In the genomic region with DNA sequence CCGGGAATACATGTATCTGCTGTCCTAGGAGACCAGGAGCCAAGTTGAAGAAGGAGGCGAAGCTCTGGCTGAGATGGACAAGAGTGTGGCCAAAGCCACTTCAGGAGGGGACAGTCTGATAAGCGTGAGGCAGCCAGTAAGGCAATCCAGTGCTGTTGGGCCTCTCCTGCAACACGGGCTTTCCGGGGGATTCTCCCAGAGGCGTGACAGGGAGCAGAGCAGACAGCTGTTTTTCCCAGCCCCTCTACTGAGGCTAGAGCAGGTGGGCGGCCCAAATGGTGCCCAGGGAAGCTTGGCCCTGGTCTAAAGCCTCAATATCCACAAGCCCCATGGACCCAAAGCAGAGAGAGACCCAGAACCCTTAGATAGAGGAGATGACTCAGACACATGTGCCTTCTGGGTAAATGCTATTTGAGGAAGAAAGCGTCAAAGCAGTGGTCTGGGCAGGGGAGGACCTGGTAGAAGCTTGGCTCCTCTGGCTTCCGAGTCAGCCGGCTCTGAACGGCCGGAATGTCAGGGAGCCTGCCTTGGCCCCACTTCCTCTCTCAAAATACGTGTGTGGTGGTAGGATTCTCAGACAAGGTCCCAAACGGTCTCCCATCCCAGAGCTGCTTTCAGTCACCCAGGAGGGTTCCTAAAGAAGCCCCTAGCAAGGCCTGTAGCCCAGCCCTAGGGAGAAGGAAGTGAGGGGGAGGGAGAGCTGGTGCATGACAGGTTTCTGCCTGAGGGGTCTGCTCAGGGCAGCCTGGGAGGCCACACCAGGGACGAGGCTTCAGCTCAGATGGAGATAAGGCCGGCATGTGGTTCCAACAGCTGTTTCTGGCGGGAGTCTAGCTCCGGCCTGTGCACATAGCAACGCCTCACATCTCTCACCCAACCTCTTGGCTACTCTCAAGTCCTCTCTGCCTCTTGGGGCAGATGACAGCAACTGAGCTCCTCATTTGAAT, we compare ENCODE assay signal across 8 cellular contexts. TPM values are rescaled to one million over a fixed set of nuclear protein-coding genes. Genes with fewer than 3 reads are reported as not detected.
DNase-seq lines count a peak whose midpoint lies in the region; ATAC-seq, FAIRE-seq and TF ChIP-seq lines count a peak whose summit lies in the region.

No MANE protein-coding gene starts in this region.

- H2BK15ac ChIP-seq in H1 (ENCODE audit: low read length) = no peak overlapping the region

- no peak for TF ChIP-seq POLR2A in H1 (IDR thresholded peaks at IDR 0.05; ENCODE audit: control extremely low read depth in 1 of 2, low read depth in 2 of 2, low read length in 2 of 2)
- no peak for TF ChIP-seq POLR2A in stomach (IDR thresholded peaks at IDR 0.05)

- no peak overlapping the region for H3K23ac ChIP-seq in H1 (ENCODE audit: insufficient read length)

- ATAC-seq in GM21381 (IDR thresholded peaks at IDR 0.05; ENCODE audit: unreplicated experiment) = peak; percentile 70

- CTCF ChIA-PET in GM10248 (lab: Yijun Ruan, JAX) = interaction anchor here (1.0 to 43.1 kb wide), 9 partner anchors 9 to 342 kb away, joined by 3 to 1775 read pairs (median 8); a partner anchor contains a TSS
- CTCF ChIA-PET in H1 (lab: Charles Lee; ENCODE audit: partially characterized antibody) = interaction anchor here (0.7 to 47.3 kb wide), 11 partner anchors 9 to 68 kb away, joined by 3 to 2124 read pairs (median 9); a partner anchor contains a TSS

- H2BK120ac ChIP-seq in H1 (replicated peaks; ENCODE audit: low read depth, low read length) = no peak overlapping the region

- no peaks in the 10 kb centered on the region for H3K9me3 ChIP-seq in H1 (ENCODE audit: insufficient read depth in 2 of 2, low read depth in 1 of 2, low read length in 1 of 2)
- no peaks in the 10 kb centered on the region for H3K9me3 ChIP-seq in stomach

- no peak overlapping the region for H4K5ac ChIP-seq in H1 (ENCODE audit: insufficient read length, low read depth, low read length)

- H4K91ac ChIP-seq in H1 (replicated peaks; ENCODE audit: insufficient read length, low read length) = no peak overlapping the region

- no peak overlapping the region; the same call in 1 of the 2 replicates for H4K8ac ChIP-seq in H1 (ENCODE audit: extremely low read depth, insufficient read depth, low read length)

- DNase-seq in GM10248 (ENCODE audit: extremely low spot score) = peak; percentile 80
- DNase-seq in KBM-7 = peak; percentile 87
- no peak for DNase-seq in H1 (ENCODE audit: low read depth in 1 of 2, low spot score in 2 of 2)
- DNase-seq in stomach = no peak
- DNase-seq in NK-92 treated with Interleukin-12 subunit alpha and Interleukin-12 subunit beta, amount 100 ng/mL, for 24 hours (lab: John Stamatoyannopoulos, UW) = no peak
- DNase-seq in NCI-H2196 treated with DMSO at 0.1 percent for 48 hours (lab: John Stamatoyannopoulos, UW; ENCODE audit: unreplicated experiment) = no peak
- DNase-seq in NCI-H1436 (lab: John Stamatoyannopoulos, UW) = no peak

- no peak overlapping the region for H2BK12ac ChIP-seq in H1 (ENCODE audit: low read depth, low read length)

- no peak overlapping the region for H3K4ac ChIP-seq in H1 (replicated peaks; ENCODE audit: insufficient read length, low read depth, low read length)

- H3K79me2 ChIP-seq in H1 (ENCODE audit: control insufficient read depth in 1 of 2, insufficient read depth in 2 of 2, low read length in 2 of 2) = no peaks in the 10 kb centered on the region

- no peak overlapping the region for H2BK20ac ChIP-seq in H1 (ENCODE audit: low read length)

- H3K9ac ChIP-seq in H1 (replicated peaks in 1 of 4; ENCODE audit: extremely low read depth in 1 of 4, low read depth in 3 of 4, low read length in 3 of 4) = no peak overlapping the region

- peak overlapping the region; percentile 19; the same call in 1 of the 2 replicates for H3K18ac ChIP-seq in H1 (ENCODE audit: extremely low read depth, low read length)

- TF ChIP-seq EP300 in H1 (IDR thresholded peaks at IDR 0.05; ENCODE audit: borderline replicate concordance in 1 of 2, low read depth in 2 of 2, low read length in 2 of 2) (no peak), stomach (IDR thresholded peaks at IDR 0.05) (no peak)

- TF ChIP-seq CTCF in GM10248 (IDR thresholded peaks at IDR 0.05; ENCODE audit: control extremely low read depth, extremely low read depth, low read depth, missing control alignments) (no peak), H1 (IDR thresholded peaks at IDR 0.05; ENCODE audit: control extremely low read depth in 1 of 3, insufficient read depth in 1 of 3, low read depth in 1 of 3, low read length in 3 of 3) (no peak), stomach (IDR thresholded peaks at IDR 0.05) (no peak)

- H4K20me1 ChIP-seq in H1 (replicated peaks in 1 of 2; ENCODE audit: control insufficient read depth in 1 of 2, insufficient read depth in 2 of 2, low read length in 2 of 2) = no peaks in the 10 kb centered on the region

- H3K79me1 ChIP-seq in H1 (ENCODE audit: low read depth, low read length) = 0 out of 2 replicates have a peak, but pooled peaks cover 2% of the 10 kb centered on the region

- 87% methylated on average over 19 of the region's 19 CpGs; no CpG with 5 or more reads in 1 of the 2 experiments for WGBS in H1 (ENCODE audit: extremely low coverage in 1 of 2, insufficient coverage in 1 of 2, insufficient read length in 1 of 2, insufficient replicate concordance in 2 of 2, low coverage in 1 of 2, low lambda C conversion rate in 2 of 2, missing lambda C conversion rate in 1 of 2), 2 experiments
- 56 to 80% (median 71%) methylated on average over 9 to 19 of the region's 19 CpGs for WGBS in stomach, 5 donors

- POLR2A ChIA-PET in GM10248 (lab: Yijun Ruan, JAX) (interaction anchor here (0.5 to 1.5 kb wide), 7 partner anchors 13 to 1144 kb away, joined by 3 to 5 read pairs (median 3); a partner anchor contains a TSS), H1 (lab: Charles Lee; ENCODE audit: partially characterized antibody) (interaction anchor here (0.7 to 3.0 kb wide), 6 partner anchors 8 to 670 kb away, joined by 3 to 13 read pairs (median 7); a partner anchor contains a TSS)

- intact Hi-C loops in stomach (cut with DNase I; ENCODE audit: low total_unique reads) = no loop called here

- FAIRE-seq in H1 (lab: Jason Lieb, UNC) = no peak

- H3K27ac ChIP-seq in H1 (ENCODE audit: low read depth, low read length) (no peak overlapping the region), stomach (peak overlapping the region; percentile 41 to 80 (median 71))

- H2AFZ ChIP-seq in H1 (ENCODE audit: low read length) = no peak overlapping the region

- TF ChIP-seq RAD21 in H1 (IDR thresholded peaks at IDR 0.05 in 1 of 2, conservative IDR thresholded peaks at IDR 0.05 in 1 of 2; ENCODE audit: low read depth in 2 of 2, low read length in 2 of 2) = no peak

- no peaks in the 10 kb centered on the region for H3K27me3 ChIP-seq in H1 (replicated peaks in 1 of 4; ENCODE audit: control insufficient read depth in 3 of 4, extremely low read depth in 1 of 4, insufficient read depth in 3 of 4, low read length in 3 of 4)
- no peaks in the 10 kb centered on the region for H3K27me3 ChIP-seq in stomach

- H3K4me1 ChIP-seq in H1 (replicated peaks in 1 of 4; ENCODE audit: control insufficient read depth in 3 of 4, insufficient read depth in 4 of 4, low read length in 3 of 4) (peaks cover 0 to 5% (median under 1%) of the 10 kb centered on the region in 4 experiments; a peak in 2 of 7 replicates), stomach (peaks cover 47 to 65% (median 55%) of the 10 kb centered on the region in 4 donors)

- in situ Hi-C loops in KBM-7 (cut with MboI; ENCODE audit: low pct_unique_long_range_greater_than_20kb, low sequenced_read_pairs) = no loop called here

- H3K23me2 ChIP-seq in H1 (ENCODE audit: low read depth, low read length) = no peaks in the 10 kb centered on the region

- no peak overlapping the region for H2BK5ac ChIP-seq in H1 (ENCODE audit: low read depth, low read length)

- H3K36me3 ChIP-seq in H1 (ENCODE audit: control insufficient read depth in 2 of 4, insufficient read depth in 4 of 4, low read length in 3 of 4) (peaks cover 0 to 2% (median under 1%) of the 10 kb centered on the region in 4 experiments; a peak in 4 of 8 replicates), stomach (peaks cover 9 to 73% (median 57%) of the 10 kb centered on the region in 4 donors)

- no peak overlapping the region for H2AK5ac ChIP-seq in H1 (ENCODE audit: low read depth, low read length)

- H3K4me3 ChIP-seq in H1 (ENCODE audit: extremely low read depth in 1 of 4, insufficient read depth in 2 of 4, low read depth in 3 of 4, low read length in 4 of 4) (no peak overlapping the region), stomach (no peak overlapping the region)

- H3K56ac ChIP-seq in H1 (replicated peaks; ENCODE audit: insufficient read length, low read depth, low read length) = no peak overlapping the region

- H3K14ac ChIP-seq in H1 (ENCODE audit: insufficient read length) = no peak overlapping the region

- no peak overlapping the region for H3K4me2 ChIP-seq in H1 (ENCODE audit: insufficient read depth in 1 of 2, low read depth in 2 of 2, low read length in 2 of 2)

RNA-seq across cellular contexts. Expression of a gene that starts 28.9 kb away (rescaled TPM):
- total RNA-seq in H1 (2021; fragmentation: NEBNext Ultra II Directional; extraction: Animal tissue kit (Norgen Biotek cat#: 25700)) = 36.7 and 36.9 TPM in 2 replicates
- polyA plus RNA-seq in H1 (2011; rRNA removed) = 20.4 and 26.0 TPM in 2 replicates
- polyA plus RNA-seq in H1 (2011; cell fraction: cytosol; rRNA removed) = 15.9 TPM
- polyA plus RNA-seq in H1 (2011; cell fraction: nucleus; rRNA removed) = 30.4 TPM
- 11.3 to 13.9 TPM (median 12.5 TPM) in 4 replicates for polyA plus RNA-seq in H1 (2012, experiment 1 of 2)
- 8.4 TPM for polyA plus RNA-seq in H1 (2012, experiment 2 of 2)
- polyA plus RNA-seq in H1 (2013, experiment 1 of 2) = 8.5 TPM
- 7.8 TPM for polyA plus RNA-seq in H1 (2013, experiment 2 of 2)
- polyA minus RNA-seq in H1 (2011; rRNA and poly(A)+ RNA removed) = 44.4 and 55.8 TPM in 2 replicates
- polyA minus RNA-seq in H1 (2011; cell fraction: cytosol; rRNA and poly(A)+ RNA removed) = 30.4 TPM
- polyA minus RNA-seq in H1 (2011; cell fraction: nucleus; rRNA and poly(A)+ RNA removed) = 37.1 TPM
- 100 to 1,000 TPM in 2 of 5 donors, 10 to 100 TPM in 3; 16.1 to 129 (median 65.3) TPM for total RNA-seq in stomach
- 1 to 10 TPM; 4.1 to 5.5 (median 5.0) TPM for polyA plus RNA-seq in stomach

RNA-seq across cellular contexts. Expression of a gene that starts 50.5 kb away (rescaled TPM):
- 81.7 and 84.9 TPM in 2 replicates for total RNA-seq in H1 (2021; fragmentation: NEBNext Ultra II Directional; extraction: Animal tissue kit (Norgen Biotek cat#: 25700))
- 10.0 and 10.8 TPM in 2 replicates for polyA plus RNA-seq in H1 (2011; rRNA removed)
- polyA plus RNA-seq in H1 (2011; cell fraction: cytosol; rRNA removed) = 12.8 TPM
- polyA plus RNA-seq in H1 (2011; cell fraction: nucleus; rRNA removed) = 23.1 TPM
- polyA plus RNA-seq in H1 (2012, experiment 1 of 2) = 9.8 to 13.2 TPM (median 11.4 TPM) in 4 replicates
- polyA plus RNA-seq in H1 (2012, experiment 2 of 2) = 2.0 TPM
- polyA plus RNA-seq in H1 (2013, experiment 1 of 2) = 20.5 TPM
- 18.6 TPM for polyA plus RNA-seq in H1 (2013, experiment 2 of 2)
- 75.0 and 83.5 TPM in 2 replicates for polyA minus RNA-seq in H1 (2011; rRNA and poly(A)+ RNA removed)
- polyA minus RNA-seq in H1 (2011; cell fraction: cytosol; rRNA and poly(A)+ RNA removed) = 26.9 TPM
- polyA minus RNA-seq in H1 (2011; cell fraction: nucleus; rRNA and poly(A)+ RNA removed) = 109 TPM
- total RNA-seq in stomach = 100 to 1,000 TPM in 3 of 5 donors, 10 to 100 TPM in 2; 25.8 to 265 (median 118) TPM
- 1 to 10 TPM; 2.3 to 7.7 (median 2.9) TPM for polyA plus RNA-seq in stomach

RNA-seq across cellular contexts. Expression of a gene that starts 54.1 kb away (rescaled TPM):
- total RNA-seq in H1 (2021; fragmentation: NEBNext Ultra II Directional; extraction: Animal tissue kit (Norgen Biotek cat#: 25700)) = 70.1 and 72.2 TPM in 2 replicates
- polyA plus RNA-seq in H1 (2011; rRNA removed) = 14.4 and 20.0 TPM in 2 replicates
- 19.3 TPM for polyA plus RNA-seq in H1 (2011; cell fraction: cytosol; rRNA removed)
- 14.6 TPM for polyA plus RNA-seq in H1 (2011; cell fraction: nucleus; rRNA removed)
- 13.3 to 25.2 TPM (median 17.0 TPM) in 4 replicates for polyA plus RNA-seq in H1 (2012, experiment 1 of 2)
- polyA plus RNA-seq in H1 (2012, experiment 2 of 2) = 3.4 TPM
- polyA plus RNA-seq in H1 (2013, experiment 1 of 2) = 34.3 TPM
- 37.9 TPM for polyA plus RNA-seq in H1 (2013, experiment 2 of 2)
- polyA minus RNA-seq in H1 (2011; rRNA and poly(A)+ RNA removed) = 41.1 and 46.5 TPM in 2 replicates
- polyA minus RNA-seq in H1 (2011; cell fraction: cytosol; rRNA and poly(A)+ RNA removed) = 37.1 TPM
- polyA minus RNA-seq in H1 (2011; cell fraction: nucleus; rRNA and poly(A)+ RNA removed) = 41.8 TPM
- total RNA-seq in stomach = 10 to 100 TPM; 19.8 to 74.4 (median 51.6) TPM
- polyA plus RNA-seq in stomach = 10 to 100 TPM in 1 of 3 donors, 1 to 10 TPM in 2; 6.5 to 11.1 (median 9.3) TPM

Comparison
In these comparisons a context has a peak if more than half of its experiments do, and no peak if none do; other contexts are left out.
1. DNase-seq: peak in GM10248 (single experiment) and KBM-7 (single experiment); none in H1 (0 of 2), stomach (single experiment), NK-92 treated with Interleukin-12 subunit alpha and Interleukin-12 subunit beta, amount 100 ng/mL, for 24 hours (single experiment), NCI-H2196 treated with DMSO at 0.1 percent for 48 hours (single experiment) and NCI-H1436 (single experiment).